Comparison of ENCODE assay signal across 11 cellular contexts in the genomic region with DNA sequence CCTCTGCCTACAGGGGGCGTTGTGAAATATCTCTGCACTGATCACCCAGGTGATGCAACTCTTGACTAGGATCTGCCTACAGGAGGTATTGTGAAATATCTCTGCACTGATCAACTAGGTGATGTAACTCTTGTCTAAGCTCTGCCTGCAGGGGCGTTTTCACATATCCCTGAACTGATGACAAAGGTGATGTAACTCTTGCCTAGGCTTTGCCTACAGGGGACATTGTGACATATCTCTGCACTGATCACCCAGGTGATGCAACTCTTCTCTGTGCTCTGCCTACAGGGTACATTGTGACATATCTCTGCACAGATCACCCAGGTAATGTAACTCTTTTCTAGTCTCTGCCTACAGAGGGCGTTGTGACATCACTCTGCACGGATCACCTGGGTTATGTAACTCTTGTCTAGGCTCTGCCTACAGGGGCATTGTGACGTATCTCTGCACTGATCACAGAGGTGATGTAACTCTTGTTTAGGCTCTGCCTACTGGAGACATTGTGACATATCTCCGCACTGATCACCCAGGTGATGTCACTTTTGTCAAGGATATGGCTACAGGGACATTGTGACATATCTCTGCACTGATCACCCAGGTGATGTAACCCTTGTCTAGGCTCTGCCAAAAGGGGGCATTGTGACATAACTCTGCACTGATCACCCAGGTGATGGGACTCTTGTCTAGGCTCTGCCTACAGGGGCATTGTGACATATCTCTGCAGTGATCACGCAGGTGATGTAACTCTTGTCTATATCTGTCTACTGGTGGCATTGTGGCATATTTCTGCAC. TPM values are rescaled to one million over a fixed set of nuclear protein-coding genes. Genes with fewer than 3 reads are reported as not detected.
A peak's percentile ranks its signal among the peaks of the same experiment; 100 is the strongest.
DNase-seq lines count a peak whose midpoint lies in the region; ATAC-seq and TF ChIP-seq lines count a peak whose summit lies in the region.
"Not testable (repeated sequence)": the region's sequence is repeated elsewhere in the genome, so short reads cannot be mapped to it uniquely, and the experiment has no call there.
"Had no signal": no experiment of that assay in that cellular context is flagged by ENCODE, and none has a peak within 500 bp of the region (broad histone marks: within the 10 kb centered on the region; RNA-seq: fewer than 3 reads in every experiment).

No MANE protein-coding gene starts in this region.

- H3K79me2 ChIP-seq in mammary epithelial cell (ENCODE audit: insufficient read depth, low read length), result not testable (repeated sequence)

- peak; percentile 35 for DNase-seq in NCI-H460 (ENCODE audit: extremely low read depth, low read depth)
- DNase-seq in activated CD4-positive, alpha-beta T cell treated with anti-CD3 and anti-CD28 coated beads, Interleukin-2, amount 10 ng/mL, durations not matched to agents 7 days and 5 days, result peak; percentile 71
- DNase-seq in mammary epithelial cell, result peak; percentile 69
- peak; percentile 72 for DNase-seq in Right ventricle myocardium inferior (ENCODE audit: missing footprints)
- peak; percentile 91 for DNase-seq in osteocyte (ENCODE audit: extremely low spot score, unreplicated experiment)

- peaks cover 10% of the 10 kb centered on the region for H3K4me1 Mint-ChIP-seq in activated CD4-positive, alpha-beta T cell treated with anti-CD3 and anti-CD28 coated beads, Interleukin-2, amount 10 ng/mL, durations not matched to agents 7 days and 5 days
- not testable (repeated sequence) for H3K4me1 Mint-ChIP-seq in osteocyte (ENCODE audit: unreplicated experiment)

- not testable (repeated sequence) for H3K36me3 ChIP-seq in mammary epithelial cell (ENCODE audit: insufficient read depth, low read length)

- not testable (repeated sequence) for H3K4me2 ChIP-seq in mammary epithelial cell (ENCODE audit: insufficient read depth, low read depth, low read length)

- H3K4me3 Mint-ChIP-seq in activated CD4-positive, alpha-beta T cell treated with anti-CD3 and anti-CD28 coated beads, Interleukin-2, amount 10 ng/mL, durations not matched to agents 7 days and 5 days; osteocyte (ENCODE audit: unreplicated experiment): not testable (repeated sequence)

- not testable (repeated sequence) for H3K36me3 Mint-ChIP-seq in activated CD4-positive, alpha-beta T cell treated with anti-CD3 and anti-CD28 coated beads, Interleukin-2, amount 10 ng/mL, durations not matched to agents 7 days and 5 days (ENCODE audit: low read depth); osteocyte (ENCODE audit: unreplicated experiment)

- WGBS in mammary epithelial cell (ENCODE audit: low coverage, missing lambda C conversion rate), result 27% methylated on average over 7 of the region's 7 CpGs

- H2AFZ ChIP-seq in mammary epithelial cell (ENCODE audit: low read depth, low read length), result not testable (repeated sequence)

- not testable (repeated sequence) for H3K27ac Mint-ChIP-seq in activated CD4-positive, alpha-beta T cell treated with anti-CD3 and anti-CD28 coated beads, Interleukin-2, amount 10 ng/mL, durations not matched to agents 7 days and 5 days; osteocyte (ENCODE audit: unreplicated experiment)

- H3K27ac ChIP-seq in mammary epithelial cell (ENCODE audit: insufficient read depth, low read depth, low read length), result not testable (repeated sequence)

- ATAC-seq in HG02642 (IDR thresholded peaks at IDR 0.05; ENCODE audit: poor library complexity, unreplicated experiment), result peak; percentile 8
- ATAC-seq in Right ventricle myocardium inferior, result peak; percentile 19

- dilution Hi-C loops in mammary epithelial cell (cut with HindIII; ENCODE audit: low sequenced_read_pairs), result not testable (repeated sequence)

- POLR2A ChIA-PET in activated CD4-positive, alpha-beta T cell treated with anti-CD3 and anti-CD28 coated beads, Interleukin-2, amount 10 ng/mL, durations not matched to agents 7 days and 5 days (lab: Charles Lee), result not testable (repeated sequence)

- not testable (repeated sequence) for H3K9me3 ChIP-seq in mammary epithelial cell (replicated peaks; ENCODE audit: insufficient read depth, low read length)

- H4K20me1 ChIP-seq in mammary epithelial cell (ENCODE audit: insufficient read depth, low read length), result not testable (repeated sequence)

- TF ChIP-seq CTCF in GM12872 (IDR thresholded peaks at IDR 0.05; ENCODE audit: insufficient read depth, low read depth, low read length), result peak; percentile 29; the same call in 2 of the 3 replicates
- TF ChIP-seq CTCF in mammary epithelial cell (conservative IDR thresholded peaks at IDR 0.05 in 1 of 2, IDR thresholded peaks at IDR 0.05 in 1 of 2; ENCODE audit: extremely low read depth in 1 of 2, insufficient read depth in 1 of 2, low read depth in 1 of 2, low read length in 2 of 2); osteocyte (IDR thresholded peaks at IDR 0.05): not testable (repeated sequence)

- intact Hi-C loops in mammary epithelial cell (cut with micrococcal nuclease); Right ventricle myocardium inferior (cut with DNase I): not testable (repeated sequence)

- not testable (repeated sequence) for H3K4me1 ChIP-seq in mammary epithelial cell (ENCODE audit: insufficient read depth, low read length)

- not testable (repeated sequence) for H3K9ac ChIP-seq in mammary epithelial cell (ENCODE audit: insufficient read depth, low read length)

- H3K27me3 Mint-ChIP-seq in activated CD4-positive, alpha-beta T cell treated with anti-CD3 and anti-CD28 coated beads, Interleukin-2, amount 10 ng/mL, durations not matched to agents 7 days and 5 days; osteocyte (ENCODE audit: unreplicated experiment): not testable (repeated sequence)

- BruUV-seq in mammary epithelial cell (replicated peaks; lab: Mats Ljungman, UMichigan), result not testable (repeated sequence)

- not testable (repeated sequence) for H3K4me3 ChIP-seq in mammary epithelial cell (replicated peaks in 1 of 3; ENCODE audit: insufficient read depth in 1 of 3, low read depth in 2 of 3, low read length in 3 of 3)

- in situ Hi-C loops in mammary epithelial cell (cut with MboI; ENCODE audit: low sequenced_read_pairs in 2 of 2), result not testable (repeated sequence)

- CTCF ChIA-PET in activated CD4-positive, alpha-beta T cell treated with anti-CD3 and anti-CD28 coated beads, Interleukin-2, amount 10 ng/mL, durations not matched to agents 7 days and 5 days (lab: Charles Lee); mammary epithelial cell (lab: Charles Lee; ENCODE audit: low non-redundant PET): not testable (repeated sequence)

- H3K27me3 ChIP-seq in mammary epithelial cell (ENCODE audit: insufficient read depth, low read length), result not testable (repeated sequence)

- H3K9me3 Mint-ChIP-seq in activated CD4-positive, alpha-beta T cell treated with anti-CD3 and anti-CD28 coated beads, Interleukin-2, amount 10 ng/mL, durations not matched to agents 7 days and 5 days, result peaks cover 23% of the 10 kb centered on the region
- H3K9me3 Mint-ChIP-seq in osteocyte (ENCODE audit: unreplicated experiment), result peaks cover 29% of the 10 kb centered on the region

RNA-seq across cellular contexts. Expression of gene USP14, which starts 49.0 kb away (rescaled TPM):
- 15.2 and 18.6 TPM in 2 replicates for total RNA-seq in NCI-H460 (2014; rRNA removed; shearing (Covaris generic))
- 32.5 and 34.3 TPM in 2 replicates for polyA plus RNA-seq in NCI-H460 (2014; cell fraction: nucleus; rRNA removed)
- total RNA-seq in activated CD4-positive, alpha-beta T cell treated with anti-CD3 and anti-CD28 coated beads, Interleukin-2, amount 10 ng/mL, durations not matched to agents 7 days and 5 days, result 10 to 100 TPM; 67.4 to 82.5 TPM
- total RNA-seq in mammary epithelial cell, result 10 to 100 TPM; 29.0 to 97.3 TPM
- 19.5 TPM for polyA plus RNA-seq in mammary epithelial cell
- polyA minus RNA-seq in mammary epithelial cell, result 54.6 TPM
- total RNA-seq in Right ventricle myocardium inferior, result 48.7 TPM
- total RNA-seq in osteocyte, result 59.7 and 61.9 TPM in 2 replicates

RNA-seq across cellular contexts. Expression of gene TUBB8B, which starts 59.9 kb away (rescaled TPM):
- 0.07 TPM in 1 of 2 replicates, not detected in the other for total RNA-seq in NCI-H460 (2014; rRNA removed; shearing (Covaris generic))
- not detected in 2 replicates for polyA plus RNA-seq in NCI-H460 (2014; cell fraction: nucleus; rRNA removed)
- not detected for total RNA-seq in activated CD4-positive, alpha-beta T cell treated with anti-CD3 and anti-CD28 coated beads, Interleukin-2, amount 10 ng/mL, durations not matched to agents 7 days and 5 days
- total RNA-seq in mammary epithelial cell (under 1 TPM in 1 of 2 donors, not detected in 1; 0.68 TPM), Right ventricle myocardium inferior (not detected), osteocyte (not detected in 2 replicates)
- polyA plus RNA-seq in mammary epithelial cell, result 0.59 TPM
- not detected for polyA minus RNA-seq in mammary epithelial cell
- total RNA-seq: cardiac muscle cell, frontal cortex, lung microvascular endothelial cell, urinary bladder had no signal
- polyA plus RNA-seq: cardiac muscle cell had no signal

Comparison
In these comparisons a context has a peak if more than half of its experiments do, and no peak if none do; other contexts are left out.
1. DNase-seq: peak in every context shown above with its lines; median percentile 91 in osteocyte; 72 in Right ventricle myocardium inferior; 71 in activated CD4-positive, alpha-beta T cell treated with anti-CD3 and anti-CD28 coated beads, Interleukin-2, amount 10 ng/mL, durations not matched to agents 7 days and 5 days; 69 in mammary epithelial cell; 35 in NCI-H460.